Comparison of ENCODE assay signal across 8 cellular contexts in genomic region chr2:219495531-219496122, GRCh38. TPM values are rescaled to one million over a fixed set of nuclear protein-coding genes. Genes with fewer than 3 reads are reported as not detected.
A peak's percentile ranks its signal among the peaks of the same experiment; 100 is the strongest.
DNase-seq lines count a peak whose midpoint lies in the region; ATAC-seq and TF ChIP-seq lines count a peak whose summit lies in the region.

No MANE protein-coding gene starts in this region.

- H3K27me3 ChIP-seq in heart right ventricle = peaks cover 0 to 56% (median 18%) of the 10 kb centered on the region in 7 donors
- H3K27me3 ChIP-seq in gastrocnemius medialis = no peaks in the 10 kb centered on the region

- intact Hi-C loops in heart right ventricle (cut with DNase I) = loop anchor here in 2 of 10 donors (5.0 kb wide), 2 partner anchors 37 to 108 kb away; partner anchors contain the start of gene DNPEP (in 1 of the 2)
- intact Hi-C loops in gastrocnemius medialis (cut with DNase I; ENCODE audit: low total_unique reads) = loop anchor here (1.0 to 10.0 kb wide), 4 partner anchors 35 to 331 kb away; partner anchors contain the start of genes ANKZF1, ATG9A, NHEJ1 and STK11IP

- H3K27ac ChIP-seq in heart right ventricle (peak overlapping the region in 6 of 10 donors; percentile 42 to 75 (median 61)), gastrocnemius medialis (peak overlapping the region; percentile 91 to 100 (median 96))

- whole genome bisulfite sequencing in heart right ventricle, 2 donors = 18 to 19% methylated on average over 14 of the region's 14 CpGs

- in situ Hi-C loops in gastrocnemius medialis (cut with MboI; ENCODE audit: low sequenced_read_pairs in 4 of 4) = no loop called here

- TF ChIP-seq POLR2A in Raji (IDR thresholded peaks at IDR 0.05; ENCODE audit: insufficient read depth, low read depth, low read length) (0 out of 2 replicates have a peak, but pooled peaks have one; percentile 27), gastrocnemius medialis (IDR thresholded peaks at IDR 0.05) (no peak)

- DNase-seq in GM04504 (ENCODE audit: low read depth) = peak; percentile 48
- peak; percentile 99 for DNase-seq in HuH-7 (ENCODE audit: low spot score)
- peak; percentile 54 for DNase-seq in activated naive CD4-positive, alpha-beta T cell treated with anti-CD3 and anti-CD28 coated beads, Interleukin-2, amount 50 U/mL, for 16 hours
- peak; percentile 46 to 71 for DNase-seq in heart right ventricle
- peak; percentile 51 to 78 for DNase-seq in gastrocnemius medialis
- DNase-seq in NCI-H128 (lab: John Stamatoyannopoulos, UW; ENCODE audit: unreplicated experiment) = no peak

- peak in 6 of 8 donors; percentile 7 to 23 (median 12) for ATAC-seq in heart right ventricle
- ATAC-seq in gastrocnemius medialis = peak; percentile 25 to 27
- ATAC-seq in HG03460 (IDR thresholded peaks at IDR 0.05; ENCODE audit: unreplicated experiment) = no peak

- H3K36me3 ChIP-seq in heart right ventricle (peaks cover 0 to 16% (median 0%) of the 10 kb centered on the region in 9 donors), gastrocnemius medialis (peaks cover 0 to 16% of the 10 kb centered on the region in 2 donors)

- H3K4me3 ChIP-seq in heart right ventricle = no peak overlapping the region
- H3K4me3 ChIP-seq in gastrocnemius medialis = no peak overlapping the region

- H3K4me1 ChIP-seq in heart right ventricle = peaks cover 19 to 56% (median 43%) of the 10 kb centered on the region in 9 donors
- peaks cover 39 to 44% of the 10 kb centered on the region in 2 donors for H3K4me1 ChIP-seq in gastrocnemius medialis

- H3K9me3 ChIP-seq in heart right ventricle (no peaks in the 10 kb centered on the region), gastrocnemius medialis (no peaks in the 10 kb centered on the region)

- peak; percentile 39 to 72 (median 61) for TF ChIP-seq CTCF in heart right ventricle (IDR thresholded peaks at IDR 0.05)
- TF ChIP-seq CTCF in gastrocnemius medialis (IDR thresholded peaks at IDR 0.05 in 4 of 5, conservative IDR thresholded peaks at IDR 0.05 in 1 of 5) = peak in 4 of 5 experiments; percentile 70 to 86 (median 75)

RNA-seq across cellular contexts. Expression of gene GMPPA, which starts 3.1 kb away (rescaled TPM):
- total RNA-seq in heart right ventricle (10 to 100 TPM; 15.8 to 29.4 (median 21.0) TPM), gastrocnemius medialis (10 to 100 TPM; 18.0 to 25.8 (median 24.4) TPM)
- 10 to 100 TPM; 28.2 to 48.6 TPM for polyA plus RNA-seq in heart right ventricle

RNA-seq across cellular contexts. Expression of gene ASIC4, which starts 18.7 kb away (rescaled TPM):
- total RNA-seq in heart right ventricle = under 1 TPM in 5 of 10 donors, not detected in 5; 0.15 to 0.43 (median 0.20) TPM
- not detected for polyA plus RNA-seq in heart right ventricle
- under 1 TPM in 1 of 4 donors, not detected in 3; 0.11 TPM for total RNA-seq in gastrocnemius medialis

RNA-seq across cellular contexts. Expression of gene CHPF, which starts 48.0 kb away (rescaled TPM):
- total RNA-seq in heart right ventricle = 100 to 1,000 TPM in 4 of 10 donors, 10 to 100 TPM in 6; 66.5 to 166 (median 95.9) TPM
- polyA plus RNA-seq in heart right ventricle = 100 to 1,000 TPM in 1 of 2 donors, 10 to 100 TPM in 1; 76.9 to 221 TPM
- total RNA-seq in gastrocnemius medialis = 10 to 100 TPM; 21.0 to 50.5 (median 37.2) TPM

RNA-seq across cellular contexts. Expression of gene TMEM198, which starts 48.2 kb away (rescaled TPM):
- total RNA-seq in heart right ventricle (1 to 10 TPM in 8 of 10 donors, under 1 TPM in 2; 0.59 to 3.5 (median 1.6) TPM), gastrocnemius medialis (1 to 10 TPM in 3 of 4 donors, under 1 TPM in 1; 0.87 to 6.7 (median 3.3) TPM)
- 10 to 100 TPM in 1 of 2 donors, 1 to 10 TPM in 1; 3.0 to 10.7 TPM for polyA plus RNA-seq in heart right ventricle
